1 cellular context compared by ENCODE assay signal in the genomic region with DNA sequence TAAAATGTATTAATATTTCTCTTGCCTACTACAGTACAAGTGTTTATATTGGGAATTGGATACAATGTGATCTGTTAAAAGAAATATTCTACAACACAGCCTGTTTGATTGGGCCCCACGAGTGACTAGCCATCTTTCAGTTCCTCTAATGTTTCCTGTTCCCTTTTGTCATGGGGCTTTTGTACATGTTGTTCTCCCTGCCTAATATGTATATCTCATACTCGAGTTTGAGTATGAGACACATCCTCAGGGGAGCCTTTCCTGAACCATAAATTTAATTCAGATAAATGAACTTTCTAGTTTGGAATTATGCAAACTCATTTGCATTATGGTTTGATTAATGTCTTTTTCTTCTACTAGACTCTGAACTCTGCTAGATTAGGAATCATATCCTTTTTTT.
TF ChIP-seq lines count a peak whose summit lies in the region.

No MANE protein-coding gene starts in this region.

TF ChIP-seq in GM12878, 131 proteins besides CTCF, POLR2A, EP300 and RAD21 (continued from another document and continues in another):
- TF ChIP-seq, protein P1, sequence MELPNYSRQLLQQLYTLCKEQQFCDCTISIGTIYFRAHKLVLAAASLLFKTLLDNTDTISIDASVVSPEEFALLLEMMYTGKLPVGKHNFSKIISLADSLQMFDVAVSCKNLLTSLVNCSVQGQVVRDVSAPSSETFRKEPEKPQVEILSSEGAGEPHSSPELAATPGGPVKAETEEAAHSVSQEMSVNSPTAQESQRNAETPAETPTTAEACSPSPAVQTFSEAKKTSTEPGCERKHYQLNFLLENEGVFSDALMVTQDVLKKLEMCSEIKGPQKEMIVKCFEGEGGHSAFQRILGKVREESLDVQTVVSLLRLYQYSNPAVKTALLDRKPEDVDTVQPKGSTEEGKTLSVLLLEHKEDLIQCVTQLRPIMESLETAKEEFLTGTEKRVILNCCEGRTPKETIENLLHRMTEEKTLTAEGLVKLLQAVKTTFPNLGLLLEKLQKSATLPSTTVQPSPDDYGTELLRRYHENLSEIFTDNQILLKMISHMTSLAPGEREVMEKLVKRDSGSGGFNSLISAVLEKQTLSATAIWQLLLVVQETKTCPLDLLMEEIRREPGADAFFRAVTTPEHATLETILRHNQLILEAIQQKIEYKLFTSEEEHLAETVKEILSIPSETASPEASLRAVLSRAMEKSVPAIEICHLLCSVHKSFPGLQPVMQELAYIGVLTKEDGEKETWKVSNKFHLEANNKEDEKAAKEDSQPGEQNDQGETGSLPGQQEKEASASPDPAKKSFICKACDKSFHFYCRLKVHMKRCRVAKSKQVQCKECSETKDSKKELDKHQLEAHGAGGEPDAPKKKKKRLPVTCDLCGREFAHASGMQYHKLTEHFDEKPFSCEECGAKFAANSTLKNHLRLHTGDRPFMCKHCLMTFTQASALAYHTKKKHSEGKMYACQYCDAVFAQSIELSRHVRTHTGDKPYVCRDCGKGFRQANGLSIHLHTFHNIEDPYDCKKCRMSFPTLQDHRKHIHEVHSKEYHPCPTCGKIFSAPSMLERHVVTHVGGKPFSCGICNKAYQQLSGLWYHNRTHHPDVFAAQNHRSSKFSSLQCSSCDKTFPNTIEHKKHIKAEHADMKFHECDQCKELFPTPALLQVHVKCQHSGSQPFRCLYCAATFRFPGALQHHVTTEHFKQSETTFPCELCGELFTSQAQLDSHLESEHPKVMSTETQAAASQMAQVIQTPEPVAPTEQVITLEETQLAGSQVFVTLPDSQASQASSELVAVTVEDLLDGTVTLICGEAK (IDR thresholded peaks at IDR 0.05; ENCODE audit: borderline replicate concordance), result no peak; the same call in 1 of the 2 replicates
- TF ChIP-seq NRF1 (conservative IDR thresholded peaks at IDR 0.05; ENCODE audit: low read depth, low read length) (no peak), NBN (IDR thresholded peaks at IDR 0.05) (0 out of 2 replicates have a peak, but pooled peaks have one; percentile 22), EED (IDR thresholded peaks at IDR 0.05; ENCODE audit: low read depth) (peak; percentile 56; the same call in 1 of the 2 replicates), WRNIP1 (IDR thresholded peaks at IDR 0.05; ENCODE audit: borderline replicate concordance, low read depth, low read length) (no peak), RELA (IDR thresholded peaks at IDR 0.05; ENCODE audit: borderline replicate concordance, partially characterized antibody) (no peak), POU2F2 (IDR thresholded peaks at IDR 0.05; ENCODE audit: borderline replicate concordance, low read depth, low read length) (0 out of 3 replicates have a peak, but pooled peaks have one; percentile 49), CBX5 (IDR thresholded peaks at IDR 0.05; ENCODE audit: low read depth) (peak; percentile 75), ATF7 (IDR thresholded peaks at IDR 0.05; ENCODE audit: low read depth) (peak; percentile 71), FOXM1 (IDR thresholded peaks at IDR 0.05; ENCODE audit: low read depth, low read length) (peak; percentile 43; the same call in 1 of the 2 replicates), RUNX3 (IDR thresholded peaks at IDR 0.05; ENCODE audit: low read length) (peak; percentile 28; the same call in 1 of the 2 replicates), SP1 (IDR thresholded peaks at IDR 0.05; ENCODE audit: low read depth, low read length) (peak; percentile 22), CREB1 (IDR thresholded peaks at IDR 0.05; ENCODE audit: low read depth) (0 out of 2 replicates have a peak, but pooled peaks have one; percentile 48), NR2C2 (IDR thresholded peaks at IDR 0.05; ENCODE audit: borderline replicate concordance, control insufficient read depth, insufficient read length, low read depth) (no peak), JUNB (IDR thresholded peaks at IDR 0.05) (peak; percentile 69), MEF2B (IDR thresholded peaks at IDR 0.05; ENCODE audit: partially characterized antibody, poor library complexity, severe bottlenecking) (peak; percentile 64), SUZ12 (IDR thresholded peaks at IDR 0.05; ENCODE audit: unreplicated experiment) (no peak), CHD1 (IDR thresholded peaks at IDR 0.05; ENCODE audit: low read depth, low read length) (no peak), ZNF217 (IDR thresholded peaks at IDR 0.05) (no peak), CHD4 (IDR thresholded peaks at IDR 0.05) (no peak), GABPA (IDR thresholded peaks at IDR 0.05; ENCODE audit: low read depth) (no peak), HDAC6 (IDR thresholded peaks at IDR 0.05; ENCODE audit: unreplicated experiment) (no peak), NFIC (IDR thresholded peaks at IDR 0.05; ENCODE audit: low read depth, low read length) (peak; percentile 69; the same call in 1 of the 2 replicates), CHD2 (IDR thresholded peaks at IDR 0.05; ENCODE audit: borderline replicate concordance, low read depth, low read length) (no peak), JUND (IDR thresholded peaks at IDR 0.05; ENCODE audit: low read depth, low read length) (no peak), ZBED1 (IDR thresholded peaks at IDR 0.05; ENCODE audit: borderline replicate concordance) (no peak), DPF2 (IDR thresholded peaks at IDR 0.05) (peak; percentile 66), IKZF1 (conservative IDR thresholded peaks at IDR 0.05) (peak; percentile 66), IRF4 (IDR thresholded peaks at IDR 0.05; ENCODE audit: low read depth, low read length) (peak; percentile 91), BHLHE40 (IDR thresholded peaks at IDR 0.05; ENCODE audit: borderline replicate concordance in 1 of 2, low read depth in 2 of 2, low read length in 1 of 2) (peak; percentile 42 to 58; a peak in 2 of 4 replicates), ZNF622 (IDR thresholded peaks at IDR 0.05) (no peak), MYC (IDR thresholded peaks at IDR 0.05; ENCODE audit: insufficient read depth, insufficient read length, insufficient replicate concordance, low read length, severe bottlenecking) (no peak), ETV6 (conservative IDR thresholded peaks at IDR 0.05 in 1 of 2, IDR thresholded peaks at IDR 0.05 in 1 of 2; ENCODE audit: borderline replicate concordance in 1 of 2, low read depth in 1 of 2) (peak in 1 of 2 experiments; percentile 83; a peak in 2 of 4 replicates)
- TF ChIP-seq, protein P2, sequence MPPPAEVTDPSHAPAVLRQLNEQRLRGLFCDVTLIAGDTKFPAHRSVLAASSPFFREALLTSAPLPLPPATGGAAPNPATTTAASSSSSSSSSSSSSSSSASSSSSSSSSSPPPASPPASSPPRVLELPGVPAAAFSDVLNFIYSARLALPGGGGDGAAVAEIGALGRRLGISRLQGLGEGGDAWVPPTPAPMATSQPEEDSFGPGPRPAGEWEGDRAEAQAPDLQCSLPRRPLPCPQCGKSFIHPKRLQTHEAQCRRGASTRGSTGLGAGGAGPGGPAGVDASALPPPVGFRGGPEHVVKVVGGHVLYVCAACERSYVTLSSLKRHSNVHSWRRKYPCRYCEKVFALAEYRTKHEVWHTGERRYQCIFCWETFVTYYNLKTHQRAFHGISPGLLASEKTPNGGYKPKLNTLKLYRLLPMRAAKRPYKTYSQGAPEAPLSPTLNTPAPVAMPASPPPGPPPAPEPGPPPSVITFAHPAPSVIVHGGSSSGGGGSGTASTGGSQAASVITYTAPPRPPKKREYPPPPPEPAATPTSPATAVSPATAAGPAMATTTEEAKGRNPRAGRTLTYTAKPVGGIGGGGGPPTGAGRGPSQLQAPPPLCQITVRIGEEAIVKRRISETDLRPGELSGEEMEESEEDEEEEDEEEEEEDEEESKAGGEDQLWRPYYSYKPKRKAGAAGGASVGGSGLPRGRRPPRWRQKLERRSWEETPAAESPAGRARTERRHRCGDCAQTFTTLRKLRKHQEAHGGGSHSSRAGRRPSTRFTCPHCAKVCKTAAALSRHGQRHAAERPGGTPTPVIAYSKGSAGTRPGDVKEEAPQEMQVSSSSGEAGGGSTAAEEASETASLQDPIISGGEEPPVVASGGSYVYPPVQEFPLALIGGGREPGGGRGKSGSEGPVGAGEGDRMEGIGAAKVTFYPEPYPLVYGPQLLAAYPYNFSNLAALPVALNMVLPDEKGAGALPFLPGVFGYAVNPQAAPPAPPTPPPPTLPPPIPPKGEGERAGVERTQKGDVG (CRISPR knock-in tag; IDR thresholded peaks at IDR 0.05), result no peak
- TF ChIP-seq, protein P3, sequence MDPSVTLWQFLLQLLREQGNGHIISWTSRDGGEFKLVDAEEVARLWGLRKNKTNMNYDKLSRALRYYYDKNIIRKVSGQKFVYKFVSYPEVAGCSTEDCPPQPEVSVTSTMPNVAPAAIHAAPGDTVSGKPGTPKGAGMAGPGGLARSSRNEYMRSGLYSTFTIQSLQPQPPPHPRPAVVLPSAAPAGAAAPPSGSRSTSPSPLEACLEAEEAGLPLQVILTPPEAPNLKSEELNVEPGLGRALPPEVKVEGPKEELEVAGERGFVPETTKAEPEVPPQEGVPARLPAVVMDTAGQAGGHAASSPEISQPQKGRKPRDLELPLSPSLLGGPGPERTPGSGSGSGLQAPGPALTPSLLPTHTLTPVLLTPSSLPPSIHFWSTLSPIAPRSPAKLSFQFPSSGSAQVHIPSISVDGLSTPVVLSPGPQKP (IDR thresholded peaks at IDR 0.05; ENCODE audit: low read depth, low read length), result no peak
- TF ChIP-seq, protein P4, sequence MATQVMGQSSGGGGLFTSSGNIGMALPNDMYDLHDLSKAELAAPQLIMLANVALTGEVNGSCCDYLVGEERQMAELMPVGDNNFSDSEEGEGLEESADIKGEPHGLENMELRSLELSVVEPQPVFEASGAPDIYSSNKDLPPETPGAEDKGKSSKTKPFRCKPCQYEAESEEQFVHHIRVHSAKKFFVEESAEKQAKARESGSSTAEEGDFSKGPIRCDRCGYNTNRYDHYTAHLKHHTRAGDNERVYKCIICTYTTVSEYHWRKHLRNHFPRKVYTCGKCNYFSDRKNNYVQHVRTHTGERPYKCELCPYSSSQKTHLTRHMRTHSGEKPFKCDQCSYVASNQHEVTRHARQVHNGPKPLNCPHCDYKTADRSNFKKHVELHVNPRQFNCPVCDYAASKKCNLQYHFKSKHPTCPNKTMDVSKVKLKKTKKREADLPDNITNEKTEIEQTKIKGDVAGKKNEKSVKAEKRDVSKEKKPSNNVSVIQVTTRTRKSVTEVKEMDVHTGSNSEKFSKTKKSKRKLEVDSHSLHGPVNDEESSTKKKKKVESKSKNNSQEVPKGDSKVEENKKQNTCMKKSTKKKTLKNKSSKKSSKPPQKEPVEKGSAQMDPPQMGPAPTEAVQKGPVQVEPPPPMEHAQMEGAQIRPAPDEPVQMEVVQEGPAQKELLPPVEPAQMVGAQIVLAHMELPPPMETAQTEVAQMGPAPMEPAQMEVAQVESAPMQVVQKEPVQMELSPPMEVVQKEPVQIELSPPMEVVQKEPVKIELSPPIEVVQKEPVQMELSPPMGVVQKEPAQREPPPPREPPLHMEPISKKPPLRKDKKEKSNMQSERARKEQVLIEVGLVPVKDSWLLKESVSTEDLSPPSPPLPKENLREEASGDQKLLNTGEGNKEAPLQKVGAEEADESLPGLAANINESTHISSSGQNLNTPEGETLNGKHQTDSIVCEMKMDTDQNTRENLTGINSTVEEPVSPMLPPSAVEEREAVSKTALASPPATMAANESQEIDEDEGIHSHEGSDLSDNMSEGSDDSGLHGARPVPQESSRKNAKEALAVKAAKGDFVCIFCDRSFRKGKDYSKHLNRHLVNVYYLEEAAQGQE (IDR thresholded peaks at IDR 0.05; ENCODE audit: low read depth, low read length), result no peak
- TF ChIP-seq, protein P5, sequence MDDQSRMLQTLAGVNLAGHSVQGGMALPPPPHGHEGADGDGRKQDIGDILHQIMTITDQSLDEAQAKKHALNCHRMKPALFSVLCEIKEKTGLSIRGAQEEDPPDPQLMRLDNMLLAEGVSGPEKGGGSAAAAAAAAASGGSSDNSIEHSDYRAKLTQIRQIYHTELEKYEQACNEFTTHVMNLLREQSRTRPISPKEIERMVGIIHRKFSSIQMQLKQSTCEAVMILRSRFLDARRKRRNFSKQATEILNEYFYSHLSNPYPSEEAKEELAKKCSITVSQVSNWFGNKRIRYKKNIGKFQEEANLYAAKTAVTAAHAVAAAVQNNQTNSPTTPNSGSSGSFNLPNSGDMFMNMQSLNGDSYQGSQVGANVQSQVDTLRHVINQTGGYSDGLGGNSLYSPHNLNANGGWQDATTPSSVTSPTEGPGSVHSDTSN (IDR thresholded peaks at IDR 0.05; ENCODE audit: insufficient replicate concordance, low read depth, low read length), result no peak
- TF ChIP-seq, protein P6, sequence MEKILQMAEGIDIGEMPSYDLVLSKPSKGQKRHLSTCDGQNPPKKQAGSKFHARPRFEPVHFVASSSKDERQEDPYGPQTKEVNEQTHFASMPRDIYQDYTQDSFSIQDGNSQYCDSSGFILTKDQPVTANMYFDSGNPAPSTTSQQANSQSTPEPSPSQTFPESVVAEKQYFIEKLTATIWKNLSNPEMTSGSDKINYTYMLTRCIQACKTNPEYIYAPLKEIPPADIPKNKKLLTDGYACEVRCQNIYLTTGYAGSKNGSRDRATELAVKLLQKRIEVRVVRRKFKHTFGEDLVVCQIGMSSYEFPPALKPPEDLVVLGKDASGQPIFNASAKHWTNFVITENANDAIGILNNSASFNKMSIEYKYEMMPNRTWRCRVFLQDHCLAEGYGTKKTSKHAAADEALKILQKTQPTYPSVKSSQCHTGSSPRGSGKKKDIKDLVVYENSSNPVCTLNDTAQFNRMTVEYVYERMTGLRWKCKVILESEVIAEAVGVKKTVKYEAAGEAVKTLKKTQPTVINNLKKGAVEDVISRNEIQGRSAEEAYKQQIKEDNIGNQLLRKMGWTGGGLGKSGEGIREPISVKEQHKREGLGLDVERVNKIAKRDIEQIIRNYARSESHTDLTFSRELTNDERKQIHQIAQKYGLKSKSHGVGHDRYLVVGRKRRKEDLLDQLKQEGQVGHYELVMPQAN (conservative IDR thresholded peaks at IDR 0.05), result no peak
- TF ChIP-seq, protein P7, sequence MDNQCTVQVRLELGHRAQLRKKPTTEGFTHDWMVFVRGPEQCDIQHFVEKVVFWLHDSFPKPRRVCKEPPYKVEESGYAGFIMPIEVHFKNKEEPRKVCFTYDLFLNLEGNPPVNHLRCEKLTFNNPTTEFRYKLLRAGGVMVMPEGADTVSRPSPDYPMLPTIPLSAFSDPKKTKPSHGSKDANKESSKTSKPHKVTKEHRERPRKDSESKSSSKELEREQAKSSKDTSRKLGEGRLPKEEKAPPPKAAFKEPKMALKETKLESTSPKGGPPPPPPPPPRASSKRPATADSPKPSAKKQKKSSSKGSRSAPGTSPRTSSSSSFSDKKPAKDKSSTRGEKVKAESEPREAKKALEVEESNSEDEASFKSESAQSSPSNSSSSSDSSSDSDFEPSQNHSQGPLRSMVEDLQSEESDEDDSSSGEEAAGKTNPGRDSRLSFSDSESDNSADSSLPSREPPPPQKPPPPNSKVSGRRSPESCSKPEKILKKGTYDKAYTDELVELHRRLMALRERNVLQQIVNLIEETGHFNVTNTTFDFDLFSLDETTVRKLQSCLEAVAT (IDR thresholded peaks at IDR 0.05), result no peak; the same call in 1 of the 2 replicates
- TF ChIP-seq, protein P8, sequence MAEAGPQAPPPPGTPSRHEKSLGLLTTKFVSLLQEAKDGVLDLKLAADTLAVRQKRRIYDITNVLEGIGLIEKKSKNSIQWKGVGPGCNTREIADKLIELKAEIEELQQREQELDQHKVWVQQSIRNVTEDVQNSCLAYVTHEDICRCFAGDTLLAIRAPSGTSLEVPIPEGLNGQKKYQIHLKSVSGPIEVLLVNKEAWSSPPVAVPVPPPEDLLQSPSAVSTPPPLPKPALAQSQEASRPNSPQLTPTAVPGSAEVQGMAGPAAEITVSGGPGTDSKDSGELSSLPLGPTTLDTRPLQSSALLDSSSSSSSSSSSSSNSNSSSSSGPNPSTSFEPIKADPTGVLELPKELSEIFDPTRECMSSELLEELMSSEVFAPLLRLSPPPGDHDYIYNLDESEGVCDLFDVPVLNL (IDR thresholded peaks at IDR 0.05; ENCODE audit: low read depth, low read length), result no peak
